In the genomic region with DNA sequence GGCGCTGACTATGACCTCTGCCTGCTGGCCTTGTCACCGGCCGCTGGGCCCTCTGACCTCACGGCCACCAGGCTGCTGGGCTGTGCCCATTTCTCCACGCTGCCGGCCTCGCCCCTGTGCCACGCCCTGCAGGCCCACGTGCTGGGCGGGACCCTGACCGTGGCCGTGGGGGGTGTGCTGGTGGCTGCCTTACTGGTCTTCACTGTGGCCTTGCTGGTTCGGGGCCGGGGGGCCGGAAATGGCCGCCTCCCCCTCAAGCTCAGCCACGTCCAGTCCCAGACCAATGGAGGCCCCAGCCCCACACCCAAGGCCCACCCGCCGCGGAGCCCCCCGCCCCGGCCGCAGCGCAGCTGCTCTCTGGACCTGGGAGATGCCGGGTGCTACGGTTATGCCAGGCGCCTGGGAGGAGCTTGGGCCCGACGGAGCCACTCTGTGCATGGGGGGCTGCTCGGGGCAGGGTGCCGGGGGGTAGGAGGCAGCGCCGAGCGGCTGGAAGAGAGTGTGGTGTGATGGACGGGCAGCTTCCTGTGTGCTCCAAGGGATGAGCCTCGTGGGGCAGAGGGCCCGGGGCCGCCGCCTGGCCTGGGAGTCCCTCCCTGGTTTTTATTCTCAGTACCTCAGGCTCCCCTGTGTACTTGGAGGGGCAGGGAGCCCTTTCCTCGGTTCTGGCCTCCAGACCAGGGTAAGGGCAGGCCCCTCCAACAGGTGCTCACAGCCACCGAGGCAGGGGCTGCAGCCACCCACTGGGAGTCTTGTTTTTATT, we compare ENCODE assay signal across 18 cellular contexts. TPM values are rescaled to one million over a fixed set of nuclear protein-coding genes. Genes with fewer than 3 reads are reported as not detected.
DNase-seq lines count a peak whose midpoint lies in the region; ATAC-seq, FAIRE-seq and TF ChIP-seq lines count a peak whose summit lies in the region.
"Had no signal": no experiment of that assay in that cellular context is flagged by ENCODE, and none has a peak within 500 bp of the region (broad histone marks: within the 10 kb centered on the region; RNA-seq: fewer than 3 reads in every experiment).

No MANE protein-coding gene starts in this region.

- H3K4me3 ChIP-seq in DND-41 (ENCODE audit: low read depth in 1 of 2, low read length in 2 of 2), result no peak overlapping the region
- peak overlapping the region; percentile 46 for H3K4me3 ChIP-seq in OCI-LY7 (ENCODE audit: low read depth, low read length, poor library complexity, severe bottlenecking)
- H3K4me3 ChIP-seq in mucosa of descending colon, result no peak overlapping the region

- H3K9me3 ChIP-seq in DND-41 (ENCODE audit: insufficient read depth, low read length, severe bottlenecking) (no peaks in the 10 kb centered on the region), OCI-LY7 (ENCODE audit: low read length) (no peaks in the 10 kb centered on the region), mucosa of descending colon (no peaks in the 10 kb centered on the region)
- H3K9me3 ChIP-seq: SK-N-SH had no signal

- DNase-seq in DND-41 (no peak), OCI-LY7 (ENCODE audit: low spot score) (no peak), erythroblast (lab: John Stamatoyannopoulos, UW) (peak; percentile 22 to 29), mucosa of descending colon (peak in 2 of 3 donors; percentile 55 to 56), D721Med (ENCODE audit: insufficient read length, low spot score) (no peak)
- DNase-seq in activated T-cell treated with anti-CD3 and anti-CD28 coated beads, Interleukin-2, amount 50 U/mL, for 48 hours, result no peak
- DNase-seq: CD8-positive, alpha-beta memory T cell; DMS 273 treated with DMSO at 0.1 percent for 48 hours; EL; HCEC 1CT; Karpas-422; NCI-H1105 treated with DMSO at 0.1 percent for 48 hours; NCI-H187 treated with DMSO at 0.1 percent for 48 hours; NCI-H446; PC-3; SK-N-SH had no signal

- no peak for FAIRE-seq in D721Med (lab: Jason Lieb, UNC)

- H3K36me3 ChIP-seq in DND-41 (ENCODE audit: insufficient read depth, low read length) (peaks cover 41% of the 10 kb centered on the region), OCI-LY7 (ENCODE audit: insufficient read depth, low read length) (peaks cover 6% of the 10 kb centered on the region; the same call in 1 of the 2 replicates), mucosa of descending colon (ENCODE audit: low read depth) (no peaks in the 10 kb centered on the region)

- TF ChIP-seq CTCF in DND-41 (IDR thresholded peaks at IDR 0.05; ENCODE audit: borderline replicate concordance, extremely low read depth, low read length, poor library complexity, severe bottlenecking) (no peak), OCI-LY7 (conservative IDR thresholded peaks at IDR 0.05; ENCODE audit: low read length) (no peak), mucosa of descending colon (IDR thresholded peaks at IDR 0.05) (no peak), D721Med (IDR thresholded peaks at IDR 0.05; ENCODE audit: insufficient read depth, missing control alignments) (no peak)

- intact Hi-C loops in OCI-LY7 (cut with micrococcal nuclease; ENCODE audit: unreplicated experiment), result no loop called here
- intact Hi-C loops in mucosa of descending colon (cut with DNase I, micrococcal nuclease), result no loop called here

- no TSS peak for BruUV-seq in OCI-LY7 (replicated peaks; lab: Mats Ljungman, UMichigan)

- peaks cover 37% of the 10 kb centered on the region for H3K4me1 ChIP-seq in DND-41 (ENCODE audit: insufficient read depth, low read length)
- H3K4me1 ChIP-seq in OCI-LY7 (ENCODE audit: insufficient read depth, low read length, poor library complexity, severe bottlenecking), result peaks cover 51% of the 10 kb centered on the region
- H3K4me1 ChIP-seq in mucosa of descending colon (ENCODE audit: low read depth), result peaks cover 14% of the 10 kb centered on the region

- H2AFZ ChIP-seq in DND-41 (ENCODE audit: low read depth, low read length) (no peak overlapping the region), OCI-LY7 (ENCODE audit: low read length) (no peak overlapping the region)

- CTCF ChIA-PET in OCI-LY7 (lab: Charles Lee; ENCODE audit: unreplicated experiment), result no interaction called here

- H4K20me1 ChIP-seq in DND-41 (ENCODE audit: insufficient read depth, low read length), result peaks cover 28% of the 10 kb centered on the region; the same call in 1 of the 2 replicates
- no peaks in the 10 kb centered on the region for H4K20me1 ChIP-seq in OCI-LY7 (ENCODE audit: insufficient read depth, low read length)

- H3K27ac ChIP-seq in DND-41 (ENCODE audit: low read length) (no peak overlapping the region; the same call in 1 of the 2 replicates), OCI-LY7 (ENCODE audit: low read depth, low read length, poor library complexity, severe bottlenecking) (no peak overlapping the region)

- H3K9ac ChIP-seq in DND-41 (ENCODE audit: low read depth, low read length), result no peak overlapping the region
- H3K9ac ChIP-seq: SK-N-SH had no signal

- H3K79me2 ChIP-seq in DND-41 (ENCODE audit: insufficient read depth, low read length), result peaks cover 33% of the 10 kb centered on the region
- H3K79me2 ChIP-seq in OCI-LY7 (ENCODE audit: insufficient read depth, low read depth, low read length), result peaks cover 7% of the 10 kb centered on the region; the same call in 1 of the 2 replicates

- POLR2A ChIA-PET in OCI-LY7 (lab: Charles Lee), result no interaction called here

- H3K4me2 ChIP-seq in DND-41 (ENCODE audit: insufficient read depth, low read length) (0 out of 2 replicates have a peak overlapping the region, but pooled peaks have one; percentile 88), OCI-LY7 (ENCODE audit: low read length) (peak overlapping the region; percentile 42)
- H3K4me2 ChIP-seq: SK-N-SH had no signal

- H3K27me3 ChIP-seq in DND-41 (ENCODE audit: insufficient read depth, low read length, poor library complexity), result no peaks in the 10 kb centered on the region

- ATAC-seq in DND-41 (ENCODE audit: insufficient read depth, low read depth) (no peak), mucosa of descending colon (no peak), HG03025 (IDR thresholded peaks at IDR 0.05; ENCODE audit: low FRiP score, unreplicated experiment) (no peak), GM18867 (IDR thresholded peaks at IDR 0.05; ENCODE audit: unreplicated experiment) (no peak)
- ATAC-seq: PC-3 had no signal

- TF ChIP-seq POLR2A in erythroblast (IDR thresholded peaks at IDR 0.05; ENCODE audit: low read length), result no peak

- H3K9me2 ChIP-seq in OCI-LY7 (ENCODE audit: insufficient read depth, low read length), result no peaks in the 10 kb centered on the region
- H3K9me2 ChIP-seq: SK-N-SH had no signal

RNA-seq across cellular contexts. Expression of a gene that starts 3.0 kb away (rescaled TPM):
- total RNA-seq in OCI-LY7 (2014; rRNA removed; shearing (Covaris generic)), result 27.2 and 33.9 TPM in 2 replicates
- total RNA-seq in OCI-LY7 (2022) (34.9 and 38.6 TPM in 2 replicates), mucosa of descending colon (10 to 100 TPM; 20.3 to 29.1 (median 27.8) TPM)

RNA-seq across cellular contexts. Expression of a gene that starts 16.6 kb away (rescaled TPM):
- 45.3 and 62.9 TPM in 2 replicates for total RNA-seq in OCI-LY7 (2014; rRNA removed; shearing (Covaris generic))
- total RNA-seq in OCI-LY7 (2022) (31.6 and 34.9 TPM in 2 replicates), mucosa of descending colon (10 to 100 TPM; 24.9 to 27.2 (median 27.2) TPM)

Comparison
In these comparisons a context has a peak if more than half of its experiments do, and no peak if none do; other contexts are left out.
1. DNase-seq: peak in erythroblast (2 of 2) and mucosa of descending colon (2 of 3); none in DND-41 (single experiment), OCI-LY7 (single experiment), D721Med (single experiment) and activated T-cell treated with anti-CD3 and anti-CD28 coated beads, Interleukin-2, amount 50 U/mL, for 48 hours (0 of 2).